Comparison of ENCODE assay signal across 1 cellular context in genomic region chr11:75462117-75462653, GRCh38.
TF ChIP-seq lines count a peak whose summit lies in the region.

No MANE protein-coding gene starts in this region.

TF ChIP-seq in GM23338, 12 proteins besides CTCF, POLR2A, EP300 and RAD21 (continued from another document):
- TF ChIP-seq ZNF462 (CRISPR knock-in tag; IDR thresholded peaks at IDR 0.05), result 0 out of 2 replicates have a peak, but pooled peaks have one; percentile 40
TF ChIP-seq in GM23338: peak in this region for 1.
